1 cellular context compared by ENCODE assay signal in the genomic region with DNA sequence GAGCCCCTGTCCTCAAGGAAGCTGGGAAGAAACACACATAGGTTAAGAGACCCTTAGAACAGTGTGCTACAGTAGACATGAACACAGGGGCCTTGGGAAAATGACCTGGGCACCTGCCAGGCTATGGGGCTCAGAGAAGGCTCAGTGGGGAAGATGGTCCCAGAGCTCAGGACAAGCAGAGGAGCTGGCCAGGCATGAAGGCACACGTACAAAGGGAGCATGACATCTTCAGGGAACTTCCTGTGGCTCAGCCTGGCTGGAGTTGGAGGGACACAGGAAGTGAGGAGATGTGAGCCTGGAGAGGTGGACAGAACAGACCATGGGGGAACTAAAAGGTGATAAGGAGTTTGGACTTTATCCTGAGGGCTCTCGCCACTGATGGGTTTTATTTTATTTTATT.
TF ChIP-seq lines count a peak whose summit lies in the region.

No MANE protein-coding gene starts in this region.

TF ChIP-seq in K562, 482 proteins besides CTCF, POLR2A, EP300 and RAD21:
- TF ChIP-seq, protein P1, sequence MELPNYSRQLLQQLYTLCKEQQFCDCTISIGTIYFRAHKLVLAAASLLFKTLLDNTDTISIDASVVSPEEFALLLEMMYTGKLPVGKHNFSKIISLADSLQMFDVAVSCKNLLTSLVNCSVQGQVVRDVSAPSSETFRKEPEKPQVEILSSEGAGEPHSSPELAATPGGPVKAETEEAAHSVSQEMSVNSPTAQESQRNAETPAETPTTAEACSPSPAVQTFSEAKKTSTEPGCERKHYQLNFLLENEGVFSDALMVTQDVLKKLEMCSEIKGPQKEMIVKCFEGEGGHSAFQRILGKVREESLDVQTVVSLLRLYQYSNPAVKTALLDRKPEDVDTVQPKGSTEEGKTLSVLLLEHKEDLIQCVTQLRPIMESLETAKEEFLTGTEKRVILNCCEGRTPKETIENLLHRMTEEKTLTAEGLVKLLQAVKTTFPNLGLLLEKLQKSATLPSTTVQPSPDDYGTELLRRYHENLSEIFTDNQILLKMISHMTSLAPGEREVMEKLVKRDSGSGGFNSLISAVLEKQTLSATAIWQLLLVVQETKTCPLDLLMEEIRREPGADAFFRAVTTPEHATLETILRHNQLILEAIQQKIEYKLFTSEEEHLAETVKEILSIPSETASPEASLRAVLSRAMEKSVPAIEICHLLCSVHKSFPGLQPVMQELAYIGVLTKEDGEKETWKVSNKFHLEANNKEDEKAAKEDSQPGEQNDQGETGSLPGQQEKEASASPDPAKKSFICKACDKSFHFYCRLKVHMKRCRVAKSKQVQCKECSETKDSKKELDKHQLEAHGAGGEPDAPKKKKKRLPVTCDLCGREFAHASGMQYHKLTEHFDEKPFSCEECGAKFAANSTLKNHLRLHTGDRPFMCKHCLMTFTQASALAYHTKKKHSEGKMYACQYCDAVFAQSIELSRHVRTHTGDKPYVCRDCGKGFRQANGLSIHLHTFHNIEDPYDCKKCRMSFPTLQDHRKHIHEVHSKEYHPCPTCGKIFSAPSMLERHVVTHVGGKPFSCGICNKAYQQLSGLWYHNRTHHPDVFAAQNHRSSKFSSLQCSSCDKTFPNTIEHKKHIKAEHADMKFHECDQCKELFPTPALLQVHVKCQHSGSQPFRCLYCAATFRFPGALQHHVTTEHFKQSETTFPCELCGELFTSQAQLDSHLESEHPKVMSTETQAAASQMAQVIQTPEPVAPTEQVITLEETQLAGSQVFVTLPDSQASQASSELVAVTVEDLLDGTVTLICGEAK (IDR thresholded peaks at IDR 0.05): peak; percentile 36; the same call in 1 of the 2 replicates
- TF ChIP-seq, protein P1 (CRISPR knock-in tag; IDR thresholded peaks at IDR 0.05): no peak
- TF ChIP-seq E2F3 (CRISPR knock-in tag; IDR thresholded peaks at IDR 0.05) (no peak), GABPA (tag; conservative IDR thresholded peaks at IDR 0.05; ENCODE audit: low read depth) (peak; percentile 25; the same call in 1 of the 2 replicates), ATF7 (IDR thresholded peaks at IDR 0.05) (no peak)
TF ChIP-seq in K562: peak in this region for 2.
